ENCODE assay signal across 1 cellular context in the genomic region with DNA sequence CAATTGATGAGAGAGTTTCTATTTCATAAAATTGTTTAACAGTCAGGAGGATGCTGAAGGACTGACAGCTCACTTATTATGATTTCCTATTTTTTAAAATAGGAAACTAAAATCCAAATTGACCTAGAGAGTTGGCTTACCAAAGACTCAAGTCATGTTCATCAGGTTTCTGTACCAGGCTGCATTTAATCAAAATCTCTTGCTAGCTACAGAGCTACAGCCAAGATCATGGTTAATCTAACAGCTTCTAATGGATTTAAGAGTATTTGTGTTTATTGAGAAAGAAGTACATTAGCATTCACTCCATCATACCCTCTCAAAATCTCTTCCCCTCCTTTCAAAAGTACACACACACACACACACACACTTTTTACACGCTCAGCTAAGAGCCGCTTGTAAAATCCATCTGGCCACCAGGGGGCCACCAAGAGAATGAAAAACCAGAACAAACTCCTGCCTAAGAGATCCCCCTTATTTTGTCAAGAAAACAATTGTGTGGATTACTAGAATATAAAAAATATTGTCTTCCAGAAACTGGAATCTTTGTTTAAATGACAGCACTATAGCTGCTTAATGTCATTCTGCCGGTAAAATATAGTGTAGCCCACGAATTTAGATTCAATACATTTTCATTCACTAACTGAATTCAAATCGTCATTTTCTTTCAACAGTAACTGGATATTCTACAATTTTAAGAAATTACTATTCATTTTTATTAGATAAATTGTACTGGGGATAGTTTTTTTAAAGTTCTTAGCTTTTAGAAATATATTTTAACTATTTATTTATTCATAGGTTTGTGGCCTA.
TF ChIP-seq lines count a peak whose summit lies in the region.

No MANE protein-coding gene starts in this region.

TF ChIP-seq in HCT116, 20 proteins besides CTCF, POLR2A, EP300 and RAD21 (continued from another document):
- no peak for TF ChIP-seq MAX (IDR thresholded peaks at IDR 0.05)
- TF ChIP-seq, protein P1, sequence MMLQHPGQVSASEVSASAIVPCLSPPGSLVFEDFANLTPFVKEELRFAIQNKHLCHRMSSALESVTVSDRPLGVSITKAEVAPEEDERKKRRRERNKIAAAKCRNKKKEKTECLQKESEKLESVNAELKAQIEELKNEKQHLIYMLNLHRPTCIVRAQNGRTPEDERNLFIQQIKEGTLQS (IDR thresholded peaks at IDR 0.05): no peak
- TF ChIP-seq YY1 (IDR thresholded peaks at IDR 0.05; ENCODE audit: extremely low read depth, insufficient replicate concordance, low read depth, low read length): no peak
- TF ChIP-seq TCF7L2 (IDR thresholded peaks at IDR 0.05; ENCODE audit: borderline replicate concordance, extremely low read depth, insufficient read depth, insufficient read length): no peak
- TF ChIP-seq, protein P2, sequence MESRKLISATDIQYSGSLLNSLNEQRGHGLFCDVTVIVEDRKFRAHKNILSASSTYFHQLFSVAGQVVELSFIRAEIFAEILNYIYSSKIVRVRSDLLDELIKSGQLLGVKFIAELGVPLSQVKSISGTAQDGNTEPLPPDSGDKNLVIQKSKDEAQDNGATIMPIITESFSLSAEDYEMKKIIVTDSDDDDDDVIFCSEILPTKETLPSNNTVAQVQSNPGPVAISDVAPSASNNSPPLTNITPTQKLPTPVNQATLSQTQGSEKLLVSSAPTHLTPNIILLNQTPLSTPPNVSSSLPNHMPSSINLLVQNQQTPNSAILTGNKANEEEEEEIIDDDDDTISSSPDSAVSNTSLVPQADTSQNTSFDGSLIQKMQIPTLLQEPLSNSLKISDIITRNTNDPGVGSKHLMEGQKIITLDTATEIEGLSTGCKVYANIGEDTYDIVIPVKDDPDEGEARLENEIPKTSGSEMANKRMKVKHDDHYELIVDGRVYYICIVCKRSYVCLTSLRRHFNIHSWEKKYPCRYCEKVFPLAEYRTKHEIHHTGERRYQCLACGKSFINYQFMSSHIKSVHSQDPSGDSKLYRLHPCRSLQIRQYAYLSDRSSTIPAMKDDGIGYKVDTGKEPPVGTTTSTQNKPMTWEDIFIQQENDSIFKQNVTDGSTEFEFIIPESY (IDR thresholded peaks at IDR 0.05; ENCODE audit: extremely low read depth, insufficient replicate concordance, low read length): no peak
- TF ChIP-seq EGR1 (IDR thresholded peaks at IDR 0.05; ENCODE audit: low read depth): no peak
